ENCODE assay signal across 8 cellular contexts in genomic region chr14:71753126-71753830, GRCh38.
A peak's percentile ranks its signal among the peaks of the same experiment; 100 is the strongest.
DNase-seq lines count a peak whose midpoint lies in the region; ATAC-seq, FAIRE-seq and TF ChIP-seq lines count a peak whose summit lies in the region.

No MANE protein-coding gene starts in this region.

- H3K9me3 ChIP-seq in right atrium auricular region = peaks cover under 1 to 8% of the 10 kb centered on the region in 2 donors

- peak; percentile 87 for FAIRE-seq in GM12891 (lab: Jason Lieb, UNC)

- no peak overlapping the region for H3K27ac ChIP-seq in right atrium auricular region

- H3K4me1 ChIP-seq in right atrium auricular region = peaks cover 0 to 10% of the 10 kb centered on the region in 2 donors

- no peak for TF ChIP-seq POLR2A in GM12891 (IDR thresholded peaks at IDR 0.05; ENCODE audit: low read depth, low read length)

- ATAC-seq in GM21360 (IDR thresholded peaks at IDR 0.05; ENCODE audit: unreplicated experiment) = no peak
- ATAC-seq in GM21786 (IDR thresholded peaks at IDR 0.05; ENCODE audit: unreplicated experiment) = no peak

- H3K4me3 ChIP-seq in right atrium auricular region = no peak overlapping the region

- TF ChIP-seq CTCF in right atrium auricular region (IDR thresholded peaks at IDR 0.05) = peak; percentile 83 to 92

- no peaks in the 10 kb centered on the region for H3K27me3 ChIP-seq in right atrium auricular region

- no peaks in the 10 kb centered on the region for H3K36me3 ChIP-seq in right atrium auricular region

- DNase-seq in GM12891 (ENCODE audit: insufficient read length, low spot score) (peak; percentile 54), NCI-H1694 treated with DMSO at 0.1 percent for 48 hours (lab: John Stamatoyannopoulos, UW) (peak; percentile 97), T-helper 1 cell (peak; percentile 29 to 63 (median 49)), anterior cingulate cortex (lab: John Stamatoyannopoulos, UW) (peak in 56 of 58 donors; percentile 21 to 87 (median 68)), right atrium auricular region (ENCODE audit: low spot score) (peak; percentile 94), retina (peak; percentile 93)

TF ChIP-seq in GM12891, 5 proteins besides CTCF, POLR2A, EP300 and RAD21:
- TF ChIP-seq TAF1 (IDR thresholded peaks at IDR 0.05; ENCODE audit: low read depth, low read length) = no peak
- no peak for TF ChIP-seq SPI1 (IDR thresholded peaks at IDR 0.05; ENCODE audit: low read depth, low read length)
- no peak for TF ChIP-seq POU2F2 (IDR thresholded peaks at IDR 0.05; ENCODE audit: low read depth, low read length)
- no peak for TF ChIP-seq PAX5 (IDR thresholded peaks at IDR 0.05; ENCODE audit: insufficient read depth, low read length, severe bottlenecking)
- no peak for TF ChIP-seq POLR2AphosphoS5 (IDR thresholded peaks at IDR 0.05; ENCODE audit: low read depth, low read length)
